8 cellular contexts compared by ENCODE assay signal in the genomic region with DNA sequence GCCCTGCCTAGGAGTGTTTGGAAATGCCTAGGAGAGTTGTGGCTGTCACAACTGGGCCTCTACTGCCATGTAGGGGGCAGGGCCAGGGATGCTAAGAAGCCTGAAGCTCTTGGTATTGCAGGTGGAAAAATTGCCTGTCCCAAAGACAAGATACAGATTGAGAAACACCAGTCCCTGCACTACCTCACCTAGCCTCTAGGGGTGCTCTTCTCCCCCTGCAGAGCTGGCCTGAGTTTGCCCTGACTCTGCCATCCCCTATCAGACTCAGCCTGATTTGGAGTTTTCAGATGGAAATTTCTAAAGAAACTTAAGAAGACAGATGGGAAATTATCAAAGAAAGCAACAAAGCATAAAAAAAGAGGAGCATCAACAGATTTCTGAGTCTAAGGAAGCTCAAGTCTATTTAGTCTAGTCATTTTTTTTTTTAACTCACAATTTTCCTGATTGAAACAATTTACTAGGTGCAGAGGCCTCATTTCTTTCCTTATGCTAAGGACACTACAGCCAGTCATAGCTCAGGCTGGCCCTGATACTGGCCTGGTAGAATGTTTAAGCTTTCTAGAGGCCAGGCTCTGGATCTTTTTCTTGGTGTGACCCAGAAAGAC.
DNase-seq lines count a peak whose midpoint lies in the region; ATAC-seq and TF ChIP-seq lines count a peak whose summit lies in the region.

No MANE protein-coding gene starts in this region.

- DNase-seq in ELF-1 (ENCODE audit: low read depth, low spot score) (peak; percentile 88), T-helper 1 cell (peak in 4 of 5 donors; percentile 21 to 44 (median 35)), astrocyte of the hippocampus (ENCODE audit: low read depth, low spot score) (peak; percentile 41), inferior parietal cortex (ENCODE audit: extremely low spot score) (peak; percentile 60)
- peak; percentile 19 for DNase-seq in stimulated activated CD4-positive, alpha-beta T cell treated with anti-CD3 and anti-CD28 coated beads, Interleukin-2, amount 100 ng/mL, for 4 hours (ENCODE audit: low read depth)

- peak; percentile 95 for TF ChIP-seq CTCF in LNCAP (IDR thresholded peaks at IDR 0.05)

- no peak for ATAC-seq in HG03571 (IDR thresholded peaks at IDR 0.05; ENCODE audit: unreplicated experiment)
- no peak for ATAC-seq in GM19328 (IDR thresholded peaks at IDR 0.05; ENCODE audit: unreplicated experiment)

Comparison
In these comparisons a context has a peak if more than half of its experiments do, and no peak if none do; other contexts are left out.
1. DNase-seq: peak in every context shown above with its lines; median percentile 88 in ELF-1; 60 in inferior parietal cortex; 41 in astrocyte of the hippocampus; 35 in T-helper 1 cell; 19 in stimulated activated CD4-positive, alpha-beta T cell treated with anti-CD3 and anti-CD28 coated beads, Interleukin-2, amount 100 ng/mL, for 4 hours.